Comparison of ENCODE assay signal across 20 cellular contexts in the genomic region with DNA sequence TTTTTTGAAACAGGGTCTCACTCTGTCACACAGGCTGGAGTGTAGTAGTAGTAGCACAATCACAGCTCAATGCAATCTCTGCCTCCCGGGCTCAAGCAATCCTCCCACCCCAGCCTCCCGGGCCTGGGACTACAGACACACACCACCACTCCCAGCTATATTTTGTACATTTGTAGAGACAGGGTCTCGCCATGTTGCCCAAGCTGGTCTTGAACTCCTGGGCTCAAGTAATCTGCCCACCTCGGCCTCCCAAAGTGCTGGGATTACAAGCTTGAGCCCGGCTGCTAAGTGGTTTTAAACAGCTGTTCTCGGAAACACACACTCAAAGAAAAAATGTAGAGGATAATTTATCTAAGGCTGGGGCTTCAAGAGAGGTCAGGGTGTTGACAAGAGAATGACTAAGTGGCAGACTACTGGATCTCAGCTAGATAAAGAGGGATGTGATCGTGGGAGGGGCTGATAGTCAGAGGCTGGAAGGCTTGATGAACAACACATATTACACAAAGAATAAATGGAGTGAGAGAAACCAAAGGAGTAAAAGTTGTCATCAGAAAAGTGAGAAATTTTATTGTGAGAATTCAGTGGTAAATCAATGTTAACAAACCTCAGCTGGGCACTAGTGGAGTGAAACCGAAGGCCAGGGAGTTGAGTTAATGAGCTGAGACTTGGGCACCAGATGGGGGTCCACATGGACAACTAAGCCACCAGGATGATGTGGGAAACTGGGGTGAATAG. TPM values are rescaled to one million over a fixed set of nuclear protein-coding genes. Genes with fewer than 3 reads are reported as not detected.
DNase-seq lines count a peak whose midpoint lies in the region; FAIRE-seq and TF ChIP-seq lines count a peak whose summit lies in the region.
"Had no signal": no experiment of that assay in that cellular context is flagged by ENCODE, and none has a peak within 500 bp of the region (broad histone marks: within the 10 kb centered on the region; RNA-seq: fewer than 3 reads in every experiment).

No MANE protein-coding gene starts in this region.

- H4K5ac ChIP-seq in mesendoderm (ENCODE audit: low read length), result no peak overlapping the region

- H3K9ac ChIP-seq in astrocyte (ENCODE audit: low read length), result no peak overlapping the region
- no peak overlapping the region for H3K9ac ChIP-seq in mesendoderm (ENCODE audit: low read length)

- H2AK5ac ChIP-seq in mesendoderm (ENCODE audit: low read length), result no peak overlapping the region

- H3K27me3 ChIP-seq in astrocyte (ENCODE audit: insufficient read depth, low read length) (peaks cover 2% of the 10 kb centered on the region), mesendoderm (ENCODE audit: insufficient read depth, low read length, poor library complexity) (no peaks in the 10 kb centered on the region)
- H3K27me3 ChIP-seq: right lobe of liver, SJSA1 had no signal

- no peak overlapping the region for H3K23ac ChIP-seq in mesendoderm (ENCODE audit: low read length)

- no peak for FAIRE-seq in astrocyte (lab: Jason Lieb, UNC)

- peaks cover 3% of the 10 kb centered on the region for H3K9me3 Mint-ChIP-seq in astrocyte (ENCODE audit: unreplicated experiment)
- H3K9me3 Mint-ChIP-seq: activated naive CD4-positive, alpha-beta T cell treated with anti-CD3 and anti-CD28 coated beads, Interleukin-2, amount 50 U/mL, for 24 hours; dendritic cell treated with granulocyte-macrophage colony-stimulating factor and Interleukin-4, amounts not matched to agents 40 ng/mL and 50 ng/mL, for 4 days; H9; immature natural killer cell; stimulated activated naive CD8-positive, alpha-beta T cell treated with anti-CD3 and anti-CD28 coated beads, Interleukin-15, Interleukin-2, amounts not matched to agents 100 ng/mL and 50 ng/mL, for 24 hours had no signal

- no peak overlapping the region for H2BK5ac ChIP-seq in mesendoderm (ENCODE audit: low read length)

- no peak overlapping the region for H3K27ac Mint-ChIP-seq in astrocyte (ENCODE audit: unreplicated experiment)
- H3K27ac Mint-ChIP-seq: activated naive CD4-positive, alpha-beta T cell treated with anti-CD3 and anti-CD28 coated beads, Interleukin-2, amount 50 U/mL, for 24 hours; dendritic cell treated with granulocyte-macrophage colony-stimulating factor and Interleukin-4, amounts not matched to agents 40 ng/mL and 50 ng/mL, for 4 days; H9; immature natural killer cell; naive B cell; stimulated activated naive CD8-positive, alpha-beta T cell treated with anti-CD3 and anti-CD28 coated beads, Interleukin-15, Interleukin-2, amounts not matched to agents 100 ng/mL and 50 ng/mL, for 24 hours had no signal

- H3K56ac ChIP-seq in mesendoderm (ENCODE audit: low read length), result no peak overlapping the region

- H3K18ac ChIP-seq in mesendoderm (ENCODE audit: low read length), result peak overlapping the region; percentile 23

- H3K4me1 ChIP-seq in astrocyte (ENCODE audit: insufficient read depth, low read length) (peaks cover 13% of the 10 kb centered on the region), mesendoderm (ENCODE audit: control insufficient read depth, low read depth, low read length) (peaks cover 7% of the 10 kb centered on the region)

- H3K27ac ChIP-seq in KOPT-K1 (ENCODE audit: low read depth, low read length, poor library complexity, severe bottlenecking) (peak overlapping the region; percentile 4), astrocyte (ENCODE audit: low read depth, low read length) (no peak overlapping the region), mesendoderm (ENCODE audit: low read depth, low read length) (peak overlapping the region; percentile 37)
- H3K27ac ChIP-seq: C4-2B, right lobe of liver, SJSA1, VCaP had no signal

- no peak overlapping the region for H4K8ac ChIP-seq in mesendoderm (ENCODE audit: low read depth, low read length)

- H3K79me1 ChIP-seq in mesendoderm (ENCODE audit: low read length), result no peaks in the 10 kb centered on the region

- no peaks in the 10 kb centered on the region for H3K36me3 ChIP-seq in KOPT-K1 (ENCODE audit: insufficient read depth, low read length)
- no peaks in the 10 kb centered on the region for H3K36me3 ChIP-seq in astrocyte (ENCODE audit: insufficient read depth, low read length)
- H3K36me3 ChIP-seq in mesendoderm (ENCODE audit: control insufficient read depth, insufficient read depth, low read length), result no peaks in the 10 kb centered on the region
- H3K36me3 ChIP-seq: right lobe of liver, SJSA1 had no signal

- H3K9me3 ChIP-seq in KOPT-K1 (ENCODE audit: insufficient read depth, low read length, poor library complexity, severe bottlenecking), result no peaks in the 10 kb centered on the region
- no peaks in the 10 kb centered on the region for H3K9me3 ChIP-seq in astrocyte (ENCODE audit: insufficient read depth, low read depth, low read length)
- H3K9me3 ChIP-seq: right lobe of liver, SJSA1 had no signal

- H3K4me3 ChIP-seq in astrocyte (ENCODE audit: insufficient read depth, low read depth, low read length) (no peak overlapping the region), mesendoderm (ENCODE audit: low read length) (no peak overlapping the region)
- H3K4me3 ChIP-seq: right lobe of liver, SJSA1 had no signal

- no peak overlapping the region for H2BK15ac ChIP-seq in mesendoderm (replicated peaks; ENCODE audit: low read depth)

- H3K4me3 Mint-ChIP-seq in astrocyte (ENCODE audit: unreplicated experiment), result no peak overlapping the region
- H3K4me3 Mint-ChIP-seq: activated naive CD4-positive, alpha-beta T cell treated with anti-CD3 and anti-CD28 coated beads, Interleukin-2, amount 50 U/mL, for 24 hours; dendritic cell treated with granulocyte-macrophage colony-stimulating factor and Interleukin-4, amounts not matched to agents 40 ng/mL and 50 ng/mL, for 4 days; H9; immature natural killer cell; naive B cell; stimulated activated naive CD8-positive, alpha-beta T cell treated with anti-CD3 and anti-CD28 coated beads, Interleukin-15, Interleukin-2, amounts not matched to agents 100 ng/mL and 50 ng/mL, for 24 hours had no signal

- no peak overlapping the region for H2BK120ac ChIP-seq in mesendoderm (ENCODE audit: low read depth, low read length)

- H3K4me2 ChIP-seq in astrocyte (ENCODE audit: low read length), result peak overlapping the region; percentile 24
- H3K4me2 ChIP-seq in mesendoderm (ENCODE audit: low read length), result no peak overlapping the region

- no peak for TF ChIP-seq CTCF in astrocyte (IDR thresholded peaks at IDR 0.05; ENCODE audit: insufficient read depth, low read depth, low read length)

- peaks cover 13% of the 10 kb centered on the region for H3K4me1 Mint-ChIP-seq in astrocyte (ENCODE audit: low read depth, unreplicated experiment)
- H3K4me1 Mint-ChIP-seq: activated naive CD4-positive, alpha-beta T cell treated with anti-CD3 and anti-CD28 coated beads, Interleukin-2, amount 50 U/mL, for 24 hours had no signal

- H3K4ac ChIP-seq in mesendoderm (ENCODE audit: low read depth, low read length), result no peak overlapping the region

- H4K20me1 ChIP-seq in astrocyte (ENCODE audit: insufficient read depth, low read length), result no peaks in the 10 kb centered on the region

- WGBS in mesendoderm (ENCODE audit: extremely low coverage, insufficient coverage, low lambda C conversion rate), result no CpG with 5 or more reads among the region's 8 CpGs

- DNase-seq in Daoy (ENCODE audit: low read depth) (peak; percentile 69), astrocyte (ENCODE audit: low read depth) (peak; percentile 78), mesendoderm (peak; percentile 76), SIG-M5 treated with dmso at 0.1 percent for 504 hours (lab: John Stamatoyannopoulos, UW; ENCODE audit: unreplicated experiment) (no peak), GDM1 (lab: John Stamatoyannopoulos, UW) (no peak), CD1c-positive myeloid dendritic cell (ENCODE audit: extremely low spot score) (no peak), NCI-H345 (lab: John Stamatoyannopoulos, UW) (no peak)
- DNase-seq: foreskin melanocyte, H9, immature natural killer cell, naive B cell, NCI-H446, right lobe of liver had no signal

- H3K79me2 ChIP-seq in astrocyte (ENCODE audit: insufficient read depth, low read length), result no peaks in the 10 kb centered on the region
- H3K79me2 ChIP-seq in mesendoderm (ENCODE audit: control insufficient read depth, insufficient read depth, low read length), result no peaks in the 10 kb centered on the region

- H2AFZ ChIP-seq in astrocyte (ENCODE audit: low read depth, low read length), result no peak overlapping the region

- H3K36me3 Mint-ChIP-seq in astrocyte (ENCODE audit: low read depth, unreplicated experiment), result no peaks in the 10 kb centered on the region
- H3K36me3 Mint-ChIP-seq: activated naive CD4-positive, alpha-beta T cell treated with anti-CD3 and anti-CD28 coated beads, Interleukin-2, amount 50 U/mL, for 24 hours; immature natural killer cell; naive B cell had no signal

- H3K27me3 Mint-ChIP-seq in astrocyte (ENCODE audit: low read depth, unreplicated experiment), result no peaks in the 10 kb centered on the region
- H3K27me3 Mint-ChIP-seq: activated naive CD4-positive, alpha-beta T cell treated with anti-CD3 and anti-CD28 coated beads, Interleukin-2, amount 50 U/mL, for 24 hours; dendritic cell treated with granulocyte-macrophage colony-stimulating factor and Interleukin-4, amounts not matched to agents 40 ng/mL and 50 ng/mL, for 4 days; naive B cell had no signal

RNA-seq across cellular contexts. Expression of a gene that starts 6.9 kb away (rescaled TPM):
- 0.29 TPM in 1 of 2 replicates, not detected in the other for total RNA-seq in Daoy (2014; rRNA removed; shearing (Covaris generic))
- total RNA-seq in astrocyte, result 0.17 TPM in 1 of 2 replicates, not detected in the other
- 0.04 TPM for polyA plus RNA-seq in mesendoderm (2013, experiment 1 of 2)
- polyA plus RNA-seq in mesendoderm (2013, experiment 2 of 2), result not detected
- total RNA-seq: H9 had no signal

RNA-seq across cellular contexts. Expression of a gene that starts 29.4 kb away (rescaled TPM):
- total RNA-seq in Daoy (2014; rRNA removed; shearing (Covaris generic)), result not detected in 2 replicates
- total RNA-seq in astrocyte, result not detected in 2 replicates
- not detected for polyA plus RNA-seq in mesendoderm (2013, experiment 1 of 2)
- not detected for polyA plus RNA-seq in mesendoderm (2013, experiment 2 of 2)
- total RNA-seq: H9, SJSA1 had no signal

RNA-seq across cellular contexts. Expression of a gene that starts 46.3 kb away (rescaled TPM):
- not detected in 2 replicates for total RNA-seq in Daoy (2014; rRNA removed; shearing (Covaris generic))
- not detected in 2 replicates for total RNA-seq in astrocyte
- polyA plus RNA-seq in mesendoderm (2013, experiment 1 of 2), result not detected
- not detected for polyA plus RNA-seq in mesendoderm (2013, experiment 2 of 2)
- total RNA-seq: H9, SJSA1 had no signal

Comparison
In these comparisons a context has a peak if more than half of its experiments do, and no peak if none do; other contexts are left out.
1. DNase-seq: peak in Daoy (single experiment), astrocyte (single experiment) and mesendoderm (single experiment); none in SIG-M5 treated with dmso at 0.1 percent for 504 hours (single experiment), GDM1 (single experiment), CD1c-positive myeloid dendritic cell (single experiment) and NCI-H345 (single experiment).